In the genomic region with DNA sequence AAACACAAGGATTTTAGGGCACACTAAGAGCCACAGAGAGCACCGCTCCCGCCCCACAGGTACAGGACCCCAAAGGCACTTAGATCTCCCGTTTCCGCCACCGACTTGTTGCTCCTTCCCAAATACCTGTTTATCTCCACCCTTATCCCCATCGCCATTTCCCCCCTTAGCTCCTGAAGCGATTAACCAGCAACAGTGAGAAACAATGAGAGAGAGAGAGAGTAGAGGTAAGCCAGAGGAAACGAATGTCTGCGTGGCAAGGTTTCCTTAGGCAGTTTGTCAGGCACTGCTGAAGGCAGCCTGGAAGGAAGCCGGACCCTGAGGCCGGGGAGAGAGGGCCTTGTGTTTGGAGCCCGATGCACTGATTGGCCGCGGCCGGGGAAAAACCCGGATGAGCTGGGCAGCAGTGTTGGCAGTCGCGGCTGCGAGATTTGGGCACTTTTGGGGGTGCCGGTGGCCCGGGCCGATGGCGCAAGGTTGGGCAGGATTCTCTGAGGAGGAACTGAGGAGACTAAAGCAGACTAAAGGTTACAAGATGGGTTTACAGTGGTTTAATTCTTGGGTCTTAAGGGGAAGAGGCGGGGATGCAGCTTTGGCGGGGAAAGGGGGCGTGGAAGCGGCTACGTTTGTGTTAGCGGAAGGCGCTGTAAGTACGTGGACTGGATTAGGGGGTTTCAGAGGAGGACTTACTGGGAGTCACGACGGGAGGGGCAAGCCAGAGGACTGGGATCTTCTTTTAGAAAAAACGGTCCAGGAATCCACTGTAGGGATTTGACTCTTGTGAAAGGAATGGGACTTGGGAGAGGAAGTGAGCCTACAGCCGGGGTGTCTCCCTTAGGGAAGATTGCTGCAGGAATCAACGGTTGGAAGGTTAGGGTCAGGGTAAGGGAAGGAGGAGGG, we compare ENCODE assay signal across 1 cellular context.
TF ChIP-seq lines count a peak whose summit lies in the region.

Gene GORAB, plus strand, starts transcription at position 409 of the 900 bp plus-strand sequence. Its CDS starts 58 bp downstream, at position 467.

TF ChIP-seq in HepG2, 621 proteins besides CTCF, POLR2A, EP300 and RAD21 (continued from another document and continues in another):
- TF ChIP-seq NFAT5 (CRISPR knock-in tag; IDR thresholded peaks at IDR 0.05), result no peak
- TF ChIP-seq HDAC2 (CRISPR knock-in tag; IDR thresholded peaks at IDR 0.05), result peak; percentile 51; the same call in 1 of the 2 replicates
- TF ChIP-seq ZMYM4 (CRISPR knock-in tag; IDR thresholded peaks at IDR 0.05), result peak; percentile 89
- peak; percentile 75 for TF ChIP-seq ZNF263 (CRISPR knock-in tag; IDR thresholded peaks at IDR 0.05)
- TF ChIP-seq, protein P1, sequence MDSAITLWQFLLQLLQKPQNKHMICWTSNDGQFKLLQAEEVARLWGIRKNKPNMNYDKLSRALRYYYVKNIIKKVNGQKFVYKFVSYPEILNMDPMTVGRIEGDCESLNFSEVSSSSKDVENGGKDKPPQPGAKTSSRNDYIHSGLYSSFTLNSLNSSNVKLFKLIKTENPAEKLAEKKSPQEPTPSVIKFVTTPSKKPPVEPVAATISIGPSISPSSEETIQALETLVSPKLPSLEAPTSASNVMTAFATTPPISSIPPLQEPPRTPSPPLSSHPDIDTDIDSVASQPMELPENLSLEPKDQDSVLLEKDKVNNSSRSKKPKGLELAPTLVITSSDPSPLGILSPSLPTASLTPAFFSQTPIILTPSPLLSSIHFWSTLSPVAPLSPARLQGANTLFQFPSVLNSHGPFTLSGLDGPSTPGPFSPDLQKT (CRISPR knock-in tag; IDR thresholded peaks at IDR 0.05; ENCODE audit: borderline replicate concordance), result no peak
- no peak for TF ChIP-seq ZNF207 (IDR thresholded peaks at IDR 0.05; ENCODE audit: borderline replicate concordance)
- peak; percentile 83 for TF ChIP-seq NFYC (CRISPR knock-in tag; IDR thresholded peaks at IDR 0.05)
- peak; percentile 77; the same call in 1 of the 2 replicates for TF ChIP-seq CCDC6 (CRISPR knock-in tag; IDR thresholded peaks at IDR 0.05)
- TF ChIP-seq MTA1 (CRISPR knock-in tag; IDR thresholded peaks at IDR 0.05; ENCODE audit: borderline replicate concordance), result peak; percentile 64; the same call in 1 of the 2 replicates
- TF ChIP-seq KLF16 (CRISPR knock-in tag; IDR thresholded peaks at IDR 0.05), result peak in 1 of 2 experiments; percentile 77; a peak in 1 of 4 replicates
- TF ChIP-seq ZNF816 (CRISPR knock-in tag; IDR thresholded peaks at IDR 0.05; ENCODE audit: borderline replicate concordance), result 0 out of 2 replicates have a peak, but pooled peaks have one; percentile 24
- no peak for TF ChIP-seq RELA (CRISPR knock-in tag; IDR thresholded peaks at IDR 0.05)
- no peak for TF ChIP-seq MYNN (CRISPR knock-in tag; IDR thresholded peaks at IDR 0.05; ENCODE audit: low read depth)
- TF ChIP-seq, protein P2, sequence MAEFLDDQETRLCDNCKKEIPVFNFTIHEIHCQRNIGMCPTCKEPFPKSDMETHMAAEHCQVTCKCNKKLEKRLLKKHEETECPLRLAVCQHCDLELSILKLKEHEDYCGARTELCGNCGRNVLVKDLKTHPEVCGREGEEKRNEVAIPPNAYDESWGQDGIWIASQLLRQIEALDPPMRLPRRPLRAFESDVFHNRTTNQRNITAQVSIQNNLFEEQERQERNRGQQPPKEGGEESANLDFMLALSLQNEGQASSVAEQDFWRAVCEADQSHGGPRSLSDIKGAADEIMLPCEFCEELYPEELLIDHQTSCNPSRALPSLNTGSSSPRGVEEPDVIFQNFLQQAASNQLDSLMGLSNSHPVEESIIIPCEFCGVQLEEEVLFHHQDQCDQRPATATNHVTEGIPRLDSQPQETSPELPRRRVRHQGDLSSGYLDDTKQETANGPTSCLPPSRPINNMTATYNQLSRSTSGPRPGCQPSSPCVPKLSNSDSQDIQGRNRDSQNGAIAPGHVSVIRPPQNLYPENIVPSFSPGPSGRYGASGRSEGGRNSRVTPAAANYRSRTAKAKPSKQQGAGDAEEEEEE (CRISPR knock-in tag; IDR thresholded peaks at IDR 0.05; ENCODE audit: borderline replicate concordance), result peak; percentile 81; the same call in 1 of the 2 replicates
- TF ChIP-seq ZNF781 (CRISPR knock-in tag; IDR thresholded peaks at IDR 0.05; ENCODE audit: borderline replicate concordance, not compliant biosample characterization), result no peak
- no peak for TF ChIP-seq MED8 (CRISPR knock-in tag; IDR thresholded peaks at IDR 0.05; ENCODE audit: insufficient replicate concordance)
- no peak for TF ChIP-seq ZBTB1 (CRISPR knock-in tag; IDR thresholded peaks at IDR 0.05; ENCODE audit: borderline replicate concordance)
- TF ChIP-seq, protein P3, sequence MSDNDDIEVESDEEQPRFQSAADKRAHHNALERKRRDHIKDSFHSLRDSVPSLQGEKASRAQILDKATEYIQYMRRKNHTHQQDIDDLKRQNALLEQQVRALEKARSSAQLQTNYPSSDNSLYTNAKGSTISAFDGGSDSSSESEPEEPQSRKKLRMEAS (IDR thresholded peaks at IDR 0.05), result peak; percentile 59; the same call in 1 of the 2 replicates
- peak; percentile 84; the same call in 1 of the 2 replicates for TF ChIP-seq ZZZ3 (CRISPR knock-in tag; IDR thresholded peaks at IDR 0.05; ENCODE audit: borderline replicate concordance)
- peak; percentile 72 for TF ChIP-seq GATAD2A (CRISPR knock-in tag; IDR thresholded peaks at IDR 0.05)
- no peak for TF ChIP-seq ZNF3 (CRISPR knock-in tag; IDR thresholded peaks at IDR 0.05)
- no peak for TF ChIP-seq MLLT10 (CRISPR knock-in tag; IDR thresholded peaks at IDR 0.05)
- TF ChIP-seq ZSCAN22 (CRISPR knock-in tag; IDR thresholded peaks at IDR 0.05), result no peak
- peak; percentile 90 for TF ChIP-seq ZNF501 (CRISPR knock-in tag; IDR thresholded peaks at IDR 0.05)
- no peak for TF ChIP-seq CBX1 (IDR thresholded peaks at IDR 0.05; ENCODE audit: low read depth)
- TF ChIP-seq MLXIP (CRISPR knock-in tag; IDR thresholded peaks at IDR 0.05; ENCODE audit: borderline replicate concordance), result no peak
- TF ChIP-seq, protein P4, sequence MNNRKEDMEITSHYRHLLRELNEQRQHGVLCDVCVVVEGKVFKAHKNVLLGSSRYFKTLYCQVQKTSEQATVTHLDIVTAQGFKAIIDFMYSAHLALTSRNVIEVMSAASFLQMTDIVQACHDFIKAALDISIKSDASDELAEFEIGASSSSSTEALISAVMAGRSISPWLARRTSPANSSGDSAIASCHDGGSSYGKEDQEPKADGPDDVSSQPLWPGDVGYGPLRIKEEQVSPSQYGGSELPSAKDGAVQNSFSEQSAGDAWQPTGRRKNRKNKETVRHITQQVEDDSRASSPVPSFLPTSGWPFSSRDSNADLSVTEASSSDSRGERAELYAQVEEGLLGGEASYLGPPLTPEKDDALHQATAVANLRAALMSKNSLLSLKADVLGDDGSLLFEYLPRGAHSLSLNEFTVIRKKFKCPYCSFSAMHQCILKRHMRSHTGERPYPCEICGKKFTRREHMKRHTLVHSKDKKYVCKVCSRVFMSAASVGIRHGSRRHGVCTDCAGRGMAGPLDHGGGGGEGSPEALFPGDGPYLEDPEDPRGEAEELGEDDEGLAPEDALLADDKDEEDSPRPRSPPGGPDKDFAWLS (CRISPR knock-in tag; IDR thresholded peaks at IDR 0.05; ENCODE audit: borderline replicate concordance), result 0 out of 2 replicates have a peak, but pooled peaks have one; percentile 68
- TF ChIP-seq ZSCAN31 (CRISPR knock-in tag; IDR thresholded peaks at IDR 0.05; ENCODE audit: low read depth), result peak; percentile 58; the same call in 1 of the 2 replicates
- TF ChIP-seq, protein P5, sequence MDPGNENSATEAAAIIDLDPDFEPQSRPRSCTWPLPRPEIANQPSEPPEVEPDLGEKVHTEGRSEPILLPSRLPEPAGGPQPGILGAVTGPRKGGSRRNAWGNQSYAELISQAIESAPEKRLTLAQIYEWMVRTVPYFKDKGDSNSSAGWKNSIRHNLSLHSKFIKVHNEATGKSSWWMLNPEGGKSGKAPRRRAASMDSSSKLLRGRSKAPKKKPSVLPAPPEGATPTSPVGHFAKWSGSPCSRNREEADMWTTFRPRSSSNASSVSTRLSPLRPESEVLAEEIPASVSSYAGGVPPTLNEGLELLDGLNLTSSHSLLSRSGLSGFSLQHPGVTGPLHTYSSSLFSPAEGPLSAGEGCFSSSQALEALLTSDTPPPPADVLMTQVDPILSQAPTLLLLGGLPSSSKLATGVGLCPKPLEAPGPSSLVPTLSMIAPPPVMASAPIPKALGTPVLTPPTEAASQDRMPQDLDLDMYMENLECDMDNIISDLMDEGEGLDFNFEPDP (CRISPR knock-in tag; conservative IDR thresholded peaks at IDR 0.05), result no peak
- TF ChIP-seq, protein P6, sequence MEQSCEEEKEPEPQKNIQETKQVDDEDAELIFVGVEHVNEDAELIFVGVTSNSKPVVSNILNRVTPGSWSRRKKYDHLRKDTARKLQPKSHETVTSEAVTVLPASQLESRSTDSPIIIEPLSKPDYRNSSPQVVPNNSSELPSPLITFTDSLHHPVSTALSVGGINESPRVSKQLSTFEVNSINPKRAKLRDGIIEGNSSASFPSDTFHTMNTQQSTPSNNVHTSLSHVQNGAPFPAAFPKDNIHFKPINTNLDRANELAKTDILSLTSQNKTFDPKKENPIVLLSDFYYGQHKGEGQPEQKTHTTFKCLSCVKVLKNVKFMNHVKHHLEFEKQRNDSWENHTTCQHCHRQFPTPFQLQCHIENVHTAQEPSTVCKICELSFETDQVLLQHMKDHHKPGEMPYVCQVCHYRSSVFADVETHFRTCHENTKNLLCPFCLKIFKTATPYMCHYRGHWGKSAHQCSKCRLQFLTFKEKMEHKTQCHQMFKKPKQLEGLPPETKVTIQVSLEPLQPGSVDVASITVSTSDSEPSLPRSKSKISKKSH (CRISPR knock-in tag; IDR thresholded peaks at IDR 0.05; ENCODE audit: borderline replicate concordance), result no peak
- TF ChIP-seq ZMYM3 (CRISPR knock-in tag; IDR thresholded peaks at IDR 0.05), result peak; percentile 48; the same call in 1 of the 2 replicates
- no peak for TF ChIP-seq RBM39 (IDR thresholded peaks at IDR 0.05; ENCODE audit: low read depth, low read length, poor library complexity, severe bottlenecking)
- peak; percentile 82 for TF ChIP-seq RBFOX2 (IDR thresholded peaks at IDR 0.05; ENCODE audit: low read depth, low read length)
- peak; percentile 60; the same call in 1 of the 2 replicates for TF ChIP-seq ERF (CRISPR knock-in tag; IDR thresholded peaks at IDR 0.05)
- TF ChIP-seq ZNF343 (CRISPR knock-in tag; IDR thresholded peaks at IDR 0.05), result peak; percentile 58; the same call in 1 of the 2 replicates
- 0 out of 2 replicates have a peak, but pooled peaks have one; percentile 34 for TF ChIP-seq ZNF430 (CRISPR knock-in tag; IDR thresholded peaks at IDR 0.05)
- TF ChIP-seq ARNT (IDR thresholded peaks at IDR 0.05), result no peak
- TF ChIP-seq ZNF34 (CRISPR knock-in tag; IDR thresholded peaks at IDR 0.05; ENCODE audit: borderline replicate concordance), result no peak
- TF ChIP-seq EED (CRISPR knock-in tag; IDR thresholded peaks at IDR 0.05), result no peak
- TF ChIP-seq POLR2AphosphoS5 (IDR thresholded peaks at IDR 0.05; ENCODE audit: low read depth, low read length), result peak; percentile 94
- TF ChIP-seq, protein P7, sequence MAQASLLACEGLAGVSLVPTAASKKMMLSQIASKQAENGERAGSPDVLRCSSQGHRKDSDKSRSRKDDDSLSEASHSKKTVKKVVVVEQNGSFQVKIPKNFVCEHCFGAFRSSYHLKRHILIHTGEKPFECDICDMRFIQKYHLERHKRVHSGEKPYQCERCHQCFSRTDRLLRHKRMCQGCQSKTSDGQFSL (CRISPR knock-in tag; IDR thresholded peaks at IDR 0.05), result peak; percentile 57; the same call in 1 of the 2 replicates
- no peak for TF ChIP-seq CENPX (CRISPR knock-in tag; IDR thresholded peaks at IDR 0.05)
- TF ChIP-seq ZNF607 (CRISPR knock-in tag; IDR thresholded peaks at IDR 0.05; ENCODE audit: borderline replicate concordance), result no peak
- TF ChIP-seq ZNF205 (CRISPR knock-in tag; IDR thresholded peaks at IDR 0.05), result no peak
